Comparison of ENCODE assay signal across 3 cellular contexts in the genomic region with DNA sequence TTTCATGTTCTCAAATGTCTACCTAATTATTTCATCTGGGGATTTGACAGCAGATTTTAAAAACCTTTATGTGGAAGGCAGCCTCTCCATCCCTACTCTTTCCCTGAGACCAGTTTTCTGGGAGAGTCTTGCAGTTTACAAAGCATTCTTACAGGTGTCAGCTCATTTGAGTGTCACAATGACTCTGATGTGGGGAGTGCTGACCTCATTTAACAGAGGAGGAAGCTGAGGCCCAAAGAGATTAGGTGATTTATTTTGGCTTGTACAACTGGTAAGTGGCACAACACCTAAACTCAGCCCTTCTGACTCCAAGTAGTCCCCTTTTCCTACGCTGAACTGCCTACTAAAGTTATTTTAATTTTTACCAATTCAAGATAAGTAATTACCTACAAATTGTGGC.
TF ChIP-seq lines count a peak whose summit lies in the region.

No MANE protein-coding gene starts in this region.

TF ChIP-seq in liver, 16 proteins besides CTCF, POLR2A, EP300 and RAD21:
- TF ChIP-seq MAX (IDR thresholded peaks at IDR 0.05) (no peak), RXRA (IDR thresholded peaks at IDR 0.05) (peak; percentile 15 to 31), SP1 (IDR thresholded peaks at IDR 0.05) (peak; percentile 23), JUND (IDR thresholded peaks at IDR 0.05) (peak in 1 of 2 donors; percentile 13)
- TF ChIP-seq, protein P1, sequence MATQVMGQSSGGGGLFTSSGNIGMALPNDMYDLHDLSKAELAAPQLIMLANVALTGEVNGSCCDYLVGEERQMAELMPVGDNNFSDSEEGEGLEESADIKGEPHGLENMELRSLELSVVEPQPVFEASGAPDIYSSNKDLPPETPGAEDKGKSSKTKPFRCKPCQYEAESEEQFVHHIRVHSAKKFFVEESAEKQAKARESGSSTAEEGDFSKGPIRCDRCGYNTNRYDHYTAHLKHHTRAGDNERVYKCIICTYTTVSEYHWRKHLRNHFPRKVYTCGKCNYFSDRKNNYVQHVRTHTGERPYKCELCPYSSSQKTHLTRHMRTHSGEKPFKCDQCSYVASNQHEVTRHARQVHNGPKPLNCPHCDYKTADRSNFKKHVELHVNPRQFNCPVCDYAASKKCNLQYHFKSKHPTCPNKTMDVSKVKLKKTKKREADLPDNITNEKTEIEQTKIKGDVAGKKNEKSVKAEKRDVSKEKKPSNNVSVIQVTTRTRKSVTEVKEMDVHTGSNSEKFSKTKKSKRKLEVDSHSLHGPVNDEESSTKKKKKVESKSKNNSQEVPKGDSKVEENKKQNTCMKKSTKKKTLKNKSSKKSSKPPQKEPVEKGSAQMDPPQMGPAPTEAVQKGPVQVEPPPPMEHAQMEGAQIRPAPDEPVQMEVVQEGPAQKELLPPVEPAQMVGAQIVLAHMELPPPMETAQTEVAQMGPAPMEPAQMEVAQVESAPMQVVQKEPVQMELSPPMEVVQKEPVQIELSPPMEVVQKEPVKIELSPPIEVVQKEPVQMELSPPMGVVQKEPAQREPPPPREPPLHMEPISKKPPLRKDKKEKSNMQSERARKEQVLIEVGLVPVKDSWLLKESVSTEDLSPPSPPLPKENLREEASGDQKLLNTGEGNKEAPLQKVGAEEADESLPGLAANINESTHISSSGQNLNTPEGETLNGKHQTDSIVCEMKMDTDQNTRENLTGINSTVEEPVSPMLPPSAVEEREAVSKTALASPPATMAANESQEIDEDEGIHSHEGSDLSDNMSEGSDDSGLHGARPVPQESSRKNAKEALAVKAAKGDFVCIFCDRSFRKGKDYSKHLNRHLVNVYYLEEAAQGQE (IDR thresholded peaks at IDR 0.05) = no peak

TF ChIP-seq in HepG2, 621 proteins besides CTCF, POLR2A, EP300 and RAD21:
- TF ChIP-seq TRIM24 (CRISPR knock-in tag; IDR thresholded peaks at IDR 0.05) (no peak), TBP (CRISPR knock-in tag; IDR thresholded peaks at IDR 0.05) (no peak), YY1 (IDR thresholded peaks at IDR 0.05; ENCODE audit: insufficient read depth, insufficient replicate concordance, low read depth, low read length) (no peak)

TF ChIP-seq in HEK293T, 16 proteins besides CTCF, POLR2A, EP300 and RAD21:
- TF ChIP-seq SUZ12 (IDR thresholded peaks at IDR 0.05) = no peak
- TF ChIP-seq PKNOX1 (IDR thresholded peaks at IDR 0.05) = no peak
- no peak for TF ChIP-seq TARDBP (IDR thresholded peaks at IDR 0.05)
- no peak for TF ChIP-seq LEF1 (IDR thresholded peaks at IDR 0.05; ENCODE audit: borderline replicate concordance)
- TF ChIP-seq ELF4 (IDR thresholded peaks at IDR 0.05) = no peak
